Comparison of ENCODE assay signal across 16 cellular contexts in the genomic region with DNA sequence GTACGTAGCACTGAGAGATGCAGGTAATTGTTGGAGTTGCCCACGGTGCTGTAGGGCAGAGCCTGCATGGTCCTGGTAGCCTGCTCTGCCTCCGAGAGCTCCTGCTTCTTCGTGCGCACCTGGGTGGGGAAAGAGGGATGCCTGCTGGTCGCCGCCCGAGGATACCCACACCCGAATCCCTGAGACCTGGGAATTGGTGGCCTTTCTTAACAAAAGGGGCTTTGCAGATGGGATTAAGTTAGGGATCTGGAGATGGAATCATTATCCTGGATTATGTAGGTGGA. TPM values are rescaled to one million over a fixed set of nuclear protein-coding genes. Genes with fewer than 3 reads are reported as not detected.
DNase-seq lines count a peak whose midpoint lies in the region; ATAC-seq and TF ChIP-seq lines count a peak whose summit lies in the region.
"Had no signal": no experiment of that assay in that cellular context is flagged by ENCODE, and none has a peak within 500 bp of the region (broad histone marks: within the 10 kb centered on the region; RNA-seq: fewer than 3 reads in every experiment).

No MANE protein-coding gene starts in this region.

- no peaks in the 10 kb centered on the region for H3K9me3 ChIP-seq in iPS-18a (ENCODE audit: control insufficient read depth, low read depth, low read length)
- H3K9me3 ChIP-seq: MG63, SK-N-SH had no signal

- H3K4me1 Mint-ChIP-seq in GM23338, result no peaks in the 10 kb centered on the region
- H3K4me1 Mint-ChIP-seq in activated T-helper 17 cell treated with anti-CD3 and anti-CD28 coated beads, Interleukin-2, amount 50 U/mL, for 72 hours, result peaks cover 8% of the 10 kb centered on the region

- peaks cover 35% of the 10 kb centered on the region for H3K36me3 Mint-ChIP-seq in GM23338 (ENCODE audit: low read depth)
- no peaks in the 10 kb centered on the region for H3K36me3 Mint-ChIP-seq in activated T-helper 17 cell treated with anti-CD3 and anti-CD28 coated beads, Interleukin-2, amount 50 U/mL, for 72 hours (ENCODE audit: low read depth)
- H3K36me3 Mint-ChIP-seq: CD4-positive, CD25-positive, alpha-beta regulatory T cell had no signal

- H3F3A ChIP-seq in GM23338 (replicated peaks; ENCODE audit: low read depth), result no peaks in the 10 kb centered on the region

- peak overlapping the region; percentile 52 for H3K4me3 ChIP-seq in GM23338
- H3K4me3 ChIP-seq in iPS-18a (ENCODE audit: low read length), result peak overlapping the region; percentile 56
- H3K4me3 ChIP-seq: MG63 had no signal

- H3K4me2 ChIP-seq in GM23338, result peak overlapping the region; percentile 76
- H3K4me2 ChIP-seq: SK-N-SH had no signal

- no peak for TF ChIP-seq CTCF in GM23338 (conservative IDR thresholded peaks at IDR 0.05; ENCODE audit: low read depth in 2 of 2)

- H3K27me3 ChIP-seq in GM23338 (ENCODE audit: insufficient read depth) (peaks cover 21% of the 10 kb centered on the region), iPS-18a (ENCODE audit: control insufficient read depth, insufficient read depth, low read length) (peaks cover 38% of the 10 kb centered on the region)
- H3K27me3 ChIP-seq: MG63 had no signal

- no peak overlapping the region for H3K4me3 Mint-ChIP-seq in GM23338
- H3K4me3 Mint-ChIP-seq in activated T-helper 17 cell treated with anti-CD3 and anti-CD28 coated beads, Interleukin-2, amount 50 U/mL, for 72 hours, result peak overlapping the region; percentile 52
- H3K4me3 Mint-ChIP-seq: CD4-positive, CD25-positive, alpha-beta regulatory T cell had no signal

- DNase-seq in GM23338 (ENCODE audit: low spot score) (no peak), NCI-H2107 (lab: John Stamatoyannopoulos, UW) (no peak), COLO829 (ENCODE audit: low spot score) (no peak)
- DNase-seq in stimulated activated naive CD8-positive, alpha-beta T cell treated with anti-CD3 and anti-CD28 coated beads, Interleukin-15, Interleukin-2, amounts not matched to agents 100 U/mL and 50 U/mL, for 24 hours, result no peak
- DNase-seq: AML-193; CD4-positive, CD25-positive, alpha-beta regulatory T cell; DMS79 treated with DMSO at 0.1 percent for 48 hours; GDM1; MG63; NCI-H1092 treated with DMSO at 0.1 percent for 48 hours; NCI-H1694; Right ventricle myocardium superior; SK-N-SH had no signal

- H3K36me3 ChIP-seq in GM23338 (ENCODE audit: insufficient read depth) (no peaks in the 10 kb centered on the region), iPS-18a (ENCODE audit: control insufficient read depth, low read depth, low read length) (no peaks in the 10 kb centered on the region)
- H3K36me3 ChIP-seq: MG63 had no signal

- no peaks in the 10 kb centered on the region for H3K9me2 ChIP-seq in GM23338 (ENCODE audit: insufficient read depth)
- H3K9me2 ChIP-seq: SK-N-SH had no signal

- H3K9ac ChIP-seq in iPS-18a (ENCODE audit: low read length), result no peak overlapping the region
- H3K9ac ChIP-seq: SK-N-SH had no signal

- peaks cover 85% of the 10 kb centered on the region for H3K9me3 Mint-ChIP-seq in GM23338
- no peaks in the 10 kb centered on the region for H3K9me3 Mint-ChIP-seq in activated T-helper 17 cell treated with anti-CD3 and anti-CD28 coated beads, Interleukin-2, amount 50 U/mL, for 72 hours

- H3K27ac Mint-ChIP-seq in GM23338, result no peak overlapping the region
- peak overlapping the region; percentile 60 for H3K27ac Mint-ChIP-seq in activated T-helper 17 cell treated with anti-CD3 and anti-CD28 coated beads, Interleukin-2, amount 50 U/mL, for 72 hours
- H3K27ac Mint-ChIP-seq: CD4-positive, CD25-positive, alpha-beta regulatory T cell had no signal

- H3K79me2 ChIP-seq in GM23338 (replicated peaks; ENCODE audit: insufficient read depth), result no peaks in the 10 kb centered on the region

- H4K20me1 ChIP-seq in GM23338 (replicated peaks; ENCODE audit: insufficient read depth), result no peaks in the 10 kb centered on the region

- H3K27ac ChIP-seq in GM23338 (ENCODE audit: low read depth) (no peak overlapping the region), iPS-18a (ENCODE audit: low read length) (no peak overlapping the region)

- H3K27me3 Mint-ChIP-seq in GM23338 (ENCODE audit: insufficient read depth, low read depth, poor library complexity), result peaks cover 12% of the 10 kb centered on the region
- H3K27me3 Mint-ChIP-seq in activated T-helper 17 cell treated with anti-CD3 and anti-CD28 coated beads, Interleukin-2, amount 50 U/mL, for 72 hours, result peaks cover 33% of the 10 kb centered on the region

- H3K4me1 ChIP-seq in GM23338 (ENCODE audit: insufficient read depth) (0 out of 2 replicates have a peak, but pooled peaks cover 2% of the 10 kb centered on the region), iPS-18a (ENCODE audit: control insufficient read depth, low read depth, low read length) (no peaks in the 10 kb centered on the region)

- H2AFZ ChIP-seq in GM23338, result peak overlapping the region; percentile 90; the same call in 1 of the 2 replicates

- no peak for ATAC-seq in GM23338
- no peak for ATAC-seq in activated T-helper 17 cell treated with anti-CD3 and anti-CD28 coated beads, Interleukin-2, amount 50 U/mL, for 72 hours (replicated peaks)
- no peak for ATAC-seq in stimulated activated naive CD8-positive, alpha-beta T cell treated with anti-CD3 and anti-CD28 coated beads, Interleukin-15, Interleukin-2, amounts not matched to agents 100 U/mL and 50 U/mL, for 24 hours
- ATAC-seq: Panc1 had no signal

TF ChIP-seq in GM23338, 12 proteins besides CTCF, POLR2A, EP300 and RAD21 (continues in another document):
- TF ChIP-seq EZH2 (IDR thresholded peaks at IDR 0.05; ENCODE audit: low read depth, unreplicated experiment), result no peak
- TF ChIP-seq NANOG (IDR thresholded peaks at IDR 0.05; ENCODE audit: borderline replicate concordance), result no peak
- TF ChIP-seq ZNF114 (CRISPR knock-in tag; IDR thresholded peaks at IDR 0.05), result no peak

RNA-seq across cellular contexts. Expression of gene C3, which starts 9.4 kb away (rescaled TPM):
- 4.8 and 17.7 TPM in 2 replicates for total RNA-seq in GM23338 (2014; rRNA removed; shearing (Covaris generic))
- 5.1 and 7.5 TPM in 2 replicates for polyA plus RNA-seq in GM23338 (2016; fragmentation: Nextera tagmentation; extraction: Ambion mirVana)
- 1 to 10 TPM in 1 of 2 donors, under 1 TPM in 1; 0.99 to 4.3 TPM for total RNA-seq in activated T-helper 17 cell treated with anti-CD3 and anti-CD28 coated beads, Interleukin-2, amount 50 U/mL, for 72 hours
- total RNA-seq: CD4-positive, CD25-positive, alpha-beta regulatory T cell had no signal
- polyA plus RNA-seq: CD4-positive, CD25-positive, alpha-beta regulatory T cell had no signal

RNA-seq across cellular contexts. Expression of gene GPR108, which starts 26.4 kb away (rescaled TPM):
- 42.6 and 57.9 TPM in 2 replicates for total RNA-seq in GM23338 (2014; rRNA removed; shearing (Covaris generic))
- 44.8 and 45.9 TPM in 2 replicates for polyA plus RNA-seq in GM23338 (2016; fragmentation: Nextera tagmentation; extraction: Ambion mirVana)
- 10 to 100 TPM; 49.8 to 64.7 TPM for total RNA-seq in activated T-helper 17 cell treated with anti-CD3 and anti-CD28 coated beads, Interleukin-2, amount 50 U/mL, for 72 hours

RNA-seq across cellular contexts. Expression of gene TRIP10, which starts 28.5 kb away (rescaled TPM):
- total RNA-seq in GM23338 (2014; rRNA removed; shearing (Covaris generic)), result 46.2 and 56.8 TPM in 2 replicates
- polyA plus RNA-seq in GM23338 (2016; fragmentation: Nextera tagmentation; extraction: Ambion mirVana), result 65.4 and 68.5 TPM in 2 replicates
- 10 to 100 TPM; 38.0 to 99.4 TPM for total RNA-seq in activated T-helper 17 cell treated with anti-CD3 and anti-CD28 coated beads, Interleukin-2, amount 50 U/mL, for 72 hours

RNA-seq across cellular contexts. Expression of gene TNFSF14, which starts 41.1 kb away (rescaled TPM):
- total RNA-seq in GM23338 (2014; rRNA removed; shearing (Covaris generic)), result not detected in 2 replicates
- not detected in 2 replicates for polyA plus RNA-seq in GM23338 (2016; fragmentation: Nextera tagmentation; extraction: Ambion mirVana)
- total RNA-seq in activated T-helper 17 cell treated with anti-CD3 and anti-CD28 coated beads, Interleukin-2, amount 50 U/mL, for 72 hours, result 10 to 100 TPM; 13.5 to 48.5 TPM
- polyA plus RNA-seq: SK-N-SH had no signal

RNA-seq across cellular contexts. Expression of gene SH2D3A, which starts 56.2 kb away (rescaled TPM):
- 25.6 and 38.4 TPM in 2 replicates for total RNA-seq in GM23338 (2014; rRNA removed; shearing (Covaris generic))
- polyA plus RNA-seq in GM23338 (2016; fragmentation: Nextera tagmentation; extraction: Ambion mirVana), result 20.7 and 24.6 TPM in 2 replicates
- total RNA-seq in activated T-helper 17 cell treated with anti-CD3 and anti-CD28 coated beads, Interleukin-2, amount 50 U/mL, for 72 hours, result 10 to 100 TPM; 21.1 to 21.2 TPM
- total RNA-seq: Right ventricle myocardium superior had no signal
